13 cellular contexts compared by ENCODE assay signal in genomic region chr2:134360750-134361487, GRCh38.
DNase-seq lines count a peak whose midpoint lies in the region; TF ChIP-seq lines count a peak whose summit lies in the region.
"Had no signal": no experiment of that assay in that cellular context is flagged by ENCODE, and none has a peak within 500 bp of the region (broad histone marks: within the 10 kb centered on the region; RNA-seq: fewer than 3 reads in every experiment).

No MANE protein-coding gene starts in this region.

- H3K36me3 ChIP-seq in stomach smooth muscle (ENCODE audit: control insufficient read depth in 2 of 2, insufficient read depth in 2 of 2, low read length in 2 of 2) (no peaks in the 10 kb centered on the region), prostate gland (no peaks in the 10 kb centered on the region)

- peak overlapping the region; percentile 47 to 58 for H3K4me3 ChIP-seq in stomach smooth muscle (ENCODE audit: low read length in 2 of 2)
- H3K4me3 ChIP-seq in prostate gland, result no peak overlapping the region
- H3K4me3 ChIP-seq: GM12878 had no signal

- H3K4me1 ChIP-seq in stomach smooth muscle (ENCODE audit: control insufficient read depth, insufficient read depth, low read length) (peaks cover 9% of the 10 kb centered on the region), prostate gland (replicated peaks) (no peaks in the 10 kb centered on the region)

- DNase-seq in NCI-H2081 (lab: John Stamatoyannopoulos, UW) (peak; percentile 44 to 80), NCI-H2081 treated with DMSO at 0.1 percent for 48 hours (lab: John Stamatoyannopoulos, UW) (no peak), astrocyte of the hippocampus (ENCODE audit: low read depth, low spot score) (peak; percentile 78), inferior parietal cortex (ENCODE audit: extremely low spot score) (peak; percentile 75), 8988T (no peak), prostate gland (ENCODE audit: low spot score) (no peak)
- DNase-seq in stimulated activated CD4-positive, alpha-beta T cell treated with anti-CD3 and anti-CD28 coated beads, Interleukin-2, amount 100 ng/mL, for 24 hours, result no peak
- DNase-seq: activated B cell treated with CpG ODN at 0.5 μM for 24 hours; activated T-cell treated with anti-CD3 and anti-CD28 coated beads, Interleukin-2, amount 50 U/mL, for 48 hours; NCI-H524 treated with DMSO at 0.1 percent for 48 hours had no signal

- TF ChIP-seq CTCF in prostate gland (IDR thresholded peaks at IDR 0.05), result no peak

- H3K27ac ChIP-seq in stomach smooth muscle (ENCODE audit: low read length) (peak overlapping the region; percentile 8), prostate gland (no peak overlapping the region)
- H3K27ac ChIP-seq: KMS-11 had no signal

- WGBS in prostate gland, result 53% methylated on average over 9 of the region's 9 CpGs

- H3K9ac ChIP-seq in stomach smooth muscle (ENCODE audit: low read length in 2 of 2), result peak overlapping the region in 1 of 2 donors; percentile 30
- H3K9ac ChIP-seq: KMS-11 had no signal

- H3K9me3 ChIP-seq in stomach smooth muscle (ENCODE audit: control insufficient read depth in 2 of 2, low read length in 2 of 2) (no peaks in the 10 kb centered on the region), prostate gland (no peaks in the 10 kb centered on the region)

- H3K27me3 ChIP-seq in stomach smooth muscle (ENCODE audit: control insufficient read depth in 1 of 2, insufficient read depth in 2 of 2, low read length in 2 of 2) (no peaks in the 10 kb centered on the region), prostate gland (replicated peaks; ENCODE audit: insufficient read depth) (no peaks in the 10 kb centered on the region)

- TF ChIP-seq POLR2A in prostate gland (IDR thresholded peaks at IDR 0.05), result no peak

- intact Hi-C loops in prostate gland (cut with DNase I), result no loop called here

Comparison
In these comparisons a context has a peak if more than half of its experiments do, and no peak if none do; other contexts are left out.
1. DNase-seq: peak in NCI-H2081 (2 of 2), astrocyte of the hippocampus (single experiment) and inferior parietal cortex (single experiment); none in NCI-H2081 treated with DMSO at 0.1 percent for 48 hours (single experiment), stimulated activated CD4-positive, alpha-beta T cell treated with anti-CD3 and anti-CD28 coated beads, Interleukin-2, amount 100 ng/mL, for 24 hours (0 of 2), 8988T (single experiment) and prostate gland (single experiment).
2. H3K4me3 ChIP-seq: peak in stomach smooth muscle (2 of 2); none in prostate gland (0 of 2).